ENCODE assay signal across 1 cellular context in the genomic region with DNA sequence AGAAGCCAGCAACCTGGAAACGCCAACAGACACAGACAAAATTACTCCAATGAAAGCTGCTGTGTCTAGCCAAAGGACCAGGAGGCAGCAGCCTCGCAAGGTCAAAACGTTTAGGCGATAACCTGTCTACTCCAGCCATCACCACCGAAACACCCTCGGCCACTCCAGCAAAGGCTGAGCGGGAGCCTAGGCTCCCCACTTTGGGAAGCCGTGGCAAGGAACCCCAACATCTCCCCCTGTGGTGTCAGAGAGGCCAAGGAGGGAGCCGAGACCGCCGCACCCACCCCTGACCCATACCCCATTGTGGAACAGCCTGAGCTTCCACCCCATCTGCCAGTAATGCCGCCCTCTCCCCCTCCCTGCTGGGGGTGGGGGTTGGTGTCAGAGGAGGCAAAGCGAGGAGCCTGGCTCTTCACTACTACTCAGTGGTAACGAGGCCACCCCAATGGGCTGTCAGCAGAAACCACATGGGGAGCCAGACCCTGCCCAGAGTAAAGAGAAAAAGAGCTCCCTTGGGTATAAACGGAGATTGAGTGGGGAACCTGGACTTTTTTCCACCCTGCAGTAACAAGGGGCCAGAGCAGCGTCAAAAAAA.
TF ChIP-seq lines count a peak whose summit lies in the region.

No MANE protein-coding gene starts in this region.

TF ChIP-seq in K562, 482 proteins besides CTCF, POLR2A, EP300 and RAD21 (continued from another document and continues in another):
- TF ChIP-seq, protein P1, sequence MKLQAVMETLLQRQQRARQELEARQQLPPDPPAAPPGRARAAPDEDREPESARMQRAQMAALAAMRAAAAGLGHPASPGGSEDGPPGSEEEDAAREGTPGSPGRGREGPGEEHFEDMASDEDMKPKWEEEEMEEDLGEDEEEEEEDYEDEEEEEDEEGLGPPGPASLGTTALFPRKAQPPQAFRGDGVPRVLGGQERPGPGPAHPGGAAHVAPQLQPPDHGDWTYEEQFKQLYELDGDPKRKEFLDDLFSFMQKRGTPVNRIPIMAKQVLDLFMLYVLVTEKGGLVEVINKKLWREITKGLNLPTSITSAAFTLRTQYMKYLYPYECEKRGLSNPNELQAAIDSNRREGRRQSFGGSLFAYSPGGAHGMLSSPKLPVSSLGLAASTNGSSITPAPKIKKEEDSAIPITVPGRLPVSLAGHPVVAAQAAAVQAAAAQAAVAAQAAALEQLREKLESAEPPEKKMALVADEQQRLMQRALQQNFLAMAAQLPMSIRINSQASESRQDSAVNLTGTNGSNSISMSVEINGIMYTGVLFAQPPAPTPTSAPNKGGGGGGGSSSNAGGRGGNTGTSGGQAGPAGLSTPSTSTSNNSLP (IDR thresholded peaks at IDR 0.05; ENCODE audit: borderline replicate concordance, low read depth, low read length): no peak
- TF ChIP-seq, protein P2, sequence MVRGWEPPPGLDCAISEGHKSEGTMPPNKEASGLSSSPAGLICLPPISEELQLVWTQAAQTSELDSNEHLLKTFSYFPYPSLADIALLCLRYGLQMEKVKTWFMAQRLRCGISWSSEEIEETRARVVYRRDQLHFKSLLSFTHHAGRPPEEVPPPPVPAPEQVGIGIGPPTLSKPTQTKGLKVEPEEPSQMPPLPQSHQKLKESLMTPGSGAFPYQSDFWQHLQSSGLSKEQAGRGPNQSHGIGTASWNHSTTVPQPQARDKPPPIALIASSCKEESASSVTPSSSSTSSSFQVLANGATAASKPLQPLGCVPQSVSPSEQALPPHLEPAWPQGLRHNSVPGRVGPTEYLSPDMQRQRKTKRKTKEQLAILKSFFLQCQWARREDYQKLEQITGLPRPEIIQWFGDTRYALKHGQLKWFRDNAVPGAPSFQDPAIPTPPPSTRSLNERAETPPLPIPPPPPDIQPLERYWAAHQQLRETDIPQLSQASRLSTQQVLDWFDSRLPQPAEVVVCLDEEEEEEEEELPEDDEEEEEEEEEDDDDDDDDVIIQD (CRISPR knock-in tag; IDR thresholded peaks at IDR 0.05): peak; percentile 83; the same call in 1 of the 2 replicates
- TF ChIP-seq NCOA1 (IDR thresholded peaks at IDR 0.05; ENCODE audit: low read depth) (no peak), ZNF143 (CRISPR knock-in tag; IDR thresholded peaks at IDR 0.05) (0 out of 2 replicates have a peak, but pooled peaks have one; percentile 24), ZKSCAN1 (IDR thresholded peaks at IDR 0.05; ENCODE audit: low read depth, low read length) (no peak), ZNF165 (CRISPR knock-in tag; IDR thresholded peaks at IDR 0.05; ENCODE audit: borderline replicate concordance) (no peak), BHLHE40 (IDR thresholded peaks at IDR 0.05; ENCODE audit: low read length) (0 out of 2 replicates have a peak, but pooled peaks have one; percentile 11), SIX5 (IDR thresholded peaks at IDR 0.05; ENCODE audit: borderline replicate concordance in 1 of 2, insufficient read depth in 1 of 2, low read depth in 1 of 2, low read length in 2 of 2) (0 out of 4 replicates have a peak, but pooled peaks of 1 of the 2 experiments have one; percentile 2), ETV1 (tag; conservative IDR thresholded peaks at IDR 0.05; ENCODE audit: low read depth) (0 out of 2 replicates have a peak, but pooled peaks have one; percentile 2), KLF13 (tag; IDR thresholded peaks at IDR 0.05; ENCODE audit: borderline replicate concordance, low read depth) (no peak), DMBX1 (CRISPR knock-in tag; IDR thresholded peaks at IDR 0.05; ENCODE audit: borderline replicate concordance) (no peak), RFX7 (CRISPR knock-in tag; IDR thresholded peaks at IDR 0.05) (no peak), ZNF146 (CRISPR knock-in tag; IDR thresholded peaks at IDR 0.05; ENCODE audit: unreplicated experiment) (no peak), EWSR1 (IDR thresholded peaks at IDR 0.05; ENCODE audit: borderline replicate concordance, low read depth, partially characterized antibody) (no peak), DPF2 (IDR thresholded peaks at IDR 0.05) (no peak), CEBPB (tag; IDR thresholded peaks at IDR 0.05) (no peak), KLF10 (CRISPR knock-in tag; IDR thresholded peaks at IDR 0.05) (no peak), NFIC (IDR thresholded peaks at IDR 0.05) (no peak), PCBP2 (IDR thresholded peaks at IDR 0.05; ENCODE audit: low read depth, low read length, poor library complexity, severe bottlenecking) (no peak), ZNF184 (CRISPR knock-in tag; IDR thresholded peaks at IDR 0.05) (no peak), ZNF76 (CRISPR knock-in tag; IDR thresholded peaks at IDR 0.05; ENCODE audit: borderline replicate concordance) (0 out of 2 replicates have a peak, but pooled peaks have one; percentile 14)
- TF ChIP-seq, protein P3, sequence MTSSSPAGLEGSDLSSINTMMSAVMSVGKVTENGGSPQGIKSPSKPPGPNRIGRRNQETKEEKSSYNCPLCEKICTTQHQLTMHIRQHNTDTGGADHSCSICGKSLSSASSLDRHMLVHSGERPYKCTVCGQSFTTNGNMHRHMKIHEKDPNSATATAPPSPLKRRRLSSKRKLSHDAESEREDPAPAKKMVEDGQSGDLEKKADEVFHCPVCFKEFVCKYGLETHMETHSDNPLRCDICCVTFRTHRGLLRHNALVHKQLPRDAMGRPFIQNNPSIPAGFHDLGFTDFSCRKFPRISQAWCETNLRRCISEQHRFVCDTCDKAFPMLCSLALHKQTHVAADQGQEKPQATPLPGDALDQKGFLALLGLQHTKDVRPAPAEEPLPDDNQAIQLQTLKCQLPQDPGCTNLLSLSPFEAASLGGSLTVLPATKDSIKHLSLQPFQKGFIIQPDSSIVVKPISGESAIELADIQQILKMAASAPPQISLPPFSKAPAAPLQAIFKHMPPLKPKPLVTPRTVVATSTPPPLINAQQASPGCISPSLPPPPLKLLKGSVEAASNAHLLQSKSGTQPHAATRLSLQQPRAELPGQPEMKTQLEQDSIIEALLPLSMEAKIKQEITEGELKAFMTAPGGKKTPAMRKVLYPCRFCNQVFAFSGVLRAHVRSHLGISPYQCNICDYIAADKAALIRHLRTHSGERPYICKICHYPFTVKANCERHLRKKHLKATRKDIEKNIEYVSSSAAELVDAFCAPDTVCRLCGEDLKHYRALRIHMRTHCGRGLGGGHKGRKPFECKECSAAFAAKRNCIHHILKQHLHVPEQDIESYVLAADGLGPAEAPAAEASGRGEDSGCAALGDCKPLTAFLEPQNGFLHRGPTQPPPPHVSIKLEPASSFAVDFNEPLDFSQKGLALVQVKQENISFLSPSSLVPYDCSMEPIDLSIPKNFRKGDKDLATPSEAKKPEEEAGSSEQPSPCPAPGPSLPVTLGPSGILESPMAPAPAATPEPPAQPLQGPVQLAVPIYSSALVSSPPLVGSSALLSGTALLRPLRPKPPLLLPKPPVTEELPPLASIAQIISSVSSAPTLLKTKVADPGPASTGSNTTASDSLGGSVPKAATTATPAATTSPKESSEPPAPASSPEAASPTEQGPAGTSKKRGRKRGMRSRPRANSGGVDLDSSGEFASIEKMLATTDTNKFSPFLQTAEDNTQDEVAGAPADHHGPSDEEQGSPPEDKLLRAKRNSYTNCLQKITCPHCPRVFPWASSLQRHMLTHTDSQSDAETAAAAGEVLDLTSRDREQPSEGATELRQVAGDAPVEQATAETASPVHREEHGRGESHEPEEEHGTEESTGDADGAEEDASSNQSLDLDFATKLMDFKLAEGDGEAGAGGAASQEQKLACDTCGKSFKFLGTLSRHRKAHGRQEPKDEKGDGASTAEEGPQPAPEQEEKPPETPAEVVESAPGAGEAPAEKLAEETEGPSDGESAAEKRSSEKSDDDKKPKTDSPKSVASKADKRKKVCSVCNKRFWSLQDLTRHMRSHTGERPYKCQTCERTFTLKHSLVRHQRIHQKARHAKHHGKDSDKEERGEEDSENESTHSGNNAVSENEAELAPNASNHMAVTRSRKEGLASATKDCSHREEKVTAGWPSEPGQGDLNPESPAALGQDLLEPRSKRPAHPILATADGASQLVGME (CRISPR knock-in tag; IDR thresholded peaks at IDR 0.05): peak; percentile 11; the same call in 1 of the 2 replicates
- TF ChIP-seq, protein P4, sequence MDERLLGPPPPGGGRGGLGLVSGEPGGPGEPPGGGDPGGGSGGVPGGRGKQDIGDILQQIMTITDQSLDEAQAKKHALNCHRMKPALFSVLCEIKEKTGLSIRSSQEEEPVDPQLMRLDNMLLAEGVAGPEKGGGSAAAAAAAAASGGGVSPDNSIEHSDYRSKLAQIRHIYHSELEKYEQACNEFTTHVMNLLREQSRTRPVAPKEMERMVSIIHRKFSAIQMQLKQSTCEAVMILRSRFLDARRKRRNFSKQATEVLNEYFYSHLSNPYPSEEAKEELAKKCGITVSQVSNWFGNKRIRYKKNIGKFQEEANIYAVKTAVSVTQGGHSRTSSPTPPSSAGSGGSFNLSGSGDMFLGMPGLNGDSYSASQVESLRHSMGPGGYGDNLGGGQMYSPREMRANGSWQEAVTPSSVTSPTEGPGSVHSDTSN (CRISPR knock-in tag; IDR thresholded peaks at IDR 0.05; ENCODE audit: low read depth): no peak
- TF ChIP-seq, protein P4 (tag; conservative IDR thresholded peaks at IDR 0.05; ENCODE audit: low read depth): no peak
- TF ChIP-seq, protein P5, sequence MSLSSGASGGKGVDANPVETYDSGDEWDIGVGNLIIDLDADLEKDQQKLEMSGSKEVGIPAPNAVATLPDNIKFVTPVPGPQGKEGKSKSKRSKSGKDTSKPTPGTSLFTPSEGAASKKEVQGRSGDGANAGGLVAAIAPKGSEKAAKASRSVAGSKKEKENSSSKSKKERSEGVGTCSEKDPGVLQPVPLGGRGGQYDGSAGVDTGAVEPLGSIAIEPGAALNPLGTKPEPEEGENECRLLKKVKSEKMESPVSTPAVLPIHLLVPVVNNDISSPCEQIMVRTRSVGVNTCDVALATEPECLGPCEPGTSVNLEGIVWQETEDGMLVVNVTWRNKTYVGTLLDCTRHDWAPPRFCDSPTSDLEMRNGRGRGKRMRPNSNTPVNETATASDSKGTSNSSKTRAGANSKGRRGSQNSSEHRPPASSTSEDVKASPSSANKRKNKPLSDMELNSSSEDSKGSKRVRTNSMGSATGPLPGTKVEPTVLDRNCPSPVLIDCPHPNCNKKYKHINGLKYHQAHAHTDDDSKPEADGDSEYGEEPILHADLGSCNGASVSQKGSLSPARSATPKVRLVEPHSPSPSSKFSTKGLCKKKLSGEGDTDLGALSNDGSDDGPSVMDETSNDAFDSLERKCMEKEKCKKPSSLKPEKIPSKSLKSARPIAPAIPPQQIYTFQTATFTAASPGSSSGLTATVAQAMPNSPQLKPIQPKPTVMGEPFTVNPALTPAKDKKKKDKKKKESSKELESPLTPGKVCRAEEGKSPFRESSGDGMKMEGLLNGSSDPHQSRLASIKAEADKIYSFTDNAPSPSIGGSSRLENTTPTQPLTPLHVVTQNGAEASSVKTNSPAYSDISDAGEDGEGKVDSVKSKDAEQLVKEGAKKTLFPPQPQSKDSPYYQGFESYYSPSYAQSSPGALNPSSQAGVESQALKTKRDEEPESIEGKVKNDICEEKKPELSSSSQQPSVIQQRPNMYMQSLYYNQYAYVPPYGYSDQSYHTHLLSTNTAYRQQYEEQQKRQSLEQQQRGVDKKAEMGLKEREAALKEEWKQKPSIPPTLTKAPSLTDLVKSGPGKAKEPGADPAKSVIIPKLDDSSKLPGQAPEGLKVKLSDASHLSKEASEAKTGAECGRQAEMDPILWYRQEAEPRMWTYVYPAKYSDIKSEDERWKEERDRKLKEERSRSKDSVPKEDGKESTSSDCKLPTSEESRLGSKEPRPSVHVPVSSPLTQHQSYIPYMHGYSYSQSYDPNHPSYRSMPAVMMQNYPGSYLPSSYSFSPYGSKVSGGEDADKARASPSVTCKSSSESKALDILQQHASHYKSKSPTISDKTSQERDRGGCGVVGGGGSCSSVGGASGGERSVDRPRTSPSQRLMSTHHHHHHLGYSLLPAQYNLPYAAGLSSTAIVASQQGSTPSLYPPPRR (CRISPR knock-in tag; IDR thresholded peaks at IDR 0.05; ENCODE audit: borderline replicate concordance): no peak
- TF ChIP-seq, protein P6, sequence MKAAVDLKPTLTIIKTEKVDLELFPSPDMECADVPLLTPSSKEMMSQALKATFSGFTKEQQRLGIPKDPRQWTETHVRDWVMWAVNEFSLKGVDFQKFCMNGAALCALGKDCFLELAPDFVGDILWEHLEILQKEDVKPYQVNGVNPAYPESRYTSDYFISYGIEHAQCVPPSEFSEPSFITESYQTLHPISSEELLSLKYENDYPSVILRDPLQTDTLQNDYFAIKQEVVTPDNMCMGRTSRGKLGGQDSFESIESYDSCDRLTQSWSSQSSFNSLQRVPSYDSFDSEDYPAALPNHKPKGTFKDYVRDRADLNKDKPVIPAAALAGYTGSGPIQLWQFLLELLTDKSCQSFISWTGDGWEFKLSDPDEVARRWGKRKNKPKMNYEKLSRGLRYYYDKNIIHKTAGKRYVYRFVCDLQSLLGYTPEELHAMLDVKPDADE (conservative IDR thresholded peaks at IDR 0.05; ENCODE audit: control insufficient read depth, low read depth, low read length): no peak
- TF ChIP-seq, protein P7, sequence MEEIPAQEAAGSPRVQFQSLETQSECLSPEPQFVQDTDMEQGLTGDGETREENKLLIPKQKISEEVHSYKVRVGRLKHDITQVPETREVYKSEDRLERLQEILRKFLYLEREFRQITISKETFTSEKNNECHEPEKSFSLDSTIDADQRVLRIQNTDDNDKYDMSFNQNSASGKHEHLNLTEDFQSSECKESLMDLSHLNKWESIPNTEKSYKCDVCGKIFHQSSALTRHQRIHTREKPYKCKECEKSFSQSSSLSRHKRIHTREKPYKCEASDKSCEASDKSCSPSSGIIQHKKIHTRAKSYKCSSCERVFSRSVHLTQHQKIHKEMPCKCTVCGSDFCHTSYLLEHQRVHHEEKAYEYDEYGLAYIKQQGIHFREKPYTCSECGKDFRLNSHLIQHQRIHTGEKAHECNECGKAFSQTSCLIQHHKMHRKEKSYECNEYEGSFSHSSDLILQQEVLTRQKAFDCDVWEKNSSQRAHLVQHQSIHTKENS (CRISPR knock-in tag; IDR thresholded peaks at IDR 0.05): no peak
- TF ChIP-seq, protein P8, sequence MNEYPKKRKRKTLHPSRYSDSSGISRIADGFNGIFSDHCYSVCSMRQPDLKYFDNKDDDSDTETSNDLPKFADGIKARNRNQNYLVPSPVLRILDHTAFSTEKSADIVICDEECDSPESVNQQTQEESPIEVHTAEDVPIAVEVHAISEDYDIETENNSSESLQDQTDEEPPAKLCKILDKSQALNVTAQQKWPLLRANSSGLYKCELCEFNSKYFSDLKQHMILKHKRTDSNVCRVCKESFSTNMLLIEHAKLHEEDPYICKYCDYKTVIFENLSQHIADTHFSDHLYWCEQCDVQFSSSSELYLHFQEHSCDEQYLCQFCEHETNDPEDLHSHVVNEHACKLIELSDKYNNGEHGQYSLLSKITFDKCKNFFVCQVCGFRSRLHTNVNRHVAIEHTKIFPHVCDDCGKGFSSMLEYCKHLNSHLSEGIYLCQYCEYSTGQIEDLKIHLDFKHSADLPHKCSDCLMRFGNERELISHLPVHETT (CRISPR knock-in tag; conservative IDR thresholded peaks at IDR 0.05 in 1 of 2, IDR thresholded peaks at IDR 0.05 in 1 of 2): 0 out of 4 replicates have a peak, but pooled peaks of 1 of the 2 experiments have one; percentile 80
